In genomic region chr2:1910562-1911256, GRCh38 we compare ENCODE assay signal across 16 cellular contexts.
DNase-seq lines count a peak whose midpoint lies in the region; ATAC-seq, FAIRE-seq and TF ChIP-seq lines count a peak whose summit lies in the region.
"Had no signal": no experiment of that assay in that cellular context is flagged by ENCODE, and none has a peak within 500 bp of the region (broad histone marks: within the 10 kb centered on the region; RNA-seq: fewer than 3 reads in every experiment).

No MANE protein-coding gene starts in this region.

- no peak overlapping the region for H3K27ac ChIP-seq in heart left ventricle
- H3K27ac ChIP-seq in astrocyte (ENCODE audit: low read depth, low read length), result no peak overlapping the region
- H3K27ac ChIP-seq: gastroesophageal sphincter, HL-60, testis had no signal

- peaks cover 0 to 6% (median 0%) of the 10 kb centered on the region in 9 donors for H3K27me3 ChIP-seq in heart left ventricle
- H3K27me3 ChIP-seq in astrocyte (ENCODE audit: insufficient read depth, low read length), result no peaks in the 10 kb centered on the region
- H3K27me3 ChIP-seq: testis had no signal

- TF ChIP-seq CTCF in heart left ventricle (IDR thresholded peaks at IDR 0.05) (peak in 11 of 12 donors; percentile 40 to 64 (median 49)), astrocyte (IDR thresholded peaks at IDR 0.05; ENCODE audit: insufficient read depth, low read depth, low read length) (peak; percentile 30), omental fat pad (IDR thresholded peaks at IDR 0.05) (no peak)

- H3K27me3 Mint-ChIP-seq in astrocyte (ENCODE audit: low read depth, unreplicated experiment), result peaks cover 26% of the 10 kb centered on the region
- no peaks in the 10 kb centered on the region for H3K27me3 Mint-ChIP-seq in activated CD8-positive, alpha-beta memory T cell treated with anti-CD3 and anti-CD28 coated beads, Interleukin-2, amount 10 ng/mL, durations not matched to agents 7 days and 5 days

- H3K4me3 Mint-ChIP-seq in astrocyte (ENCODE audit: unreplicated experiment), result no peak overlapping the region
- H3K4me3 Mint-ChIP-seq in activated CD8-positive, alpha-beta memory T cell treated with anti-CD3 and anti-CD28 coated beads, Interleukin-2, amount 10 ng/mL, durations not matched to agents 7 days and 5 days, result no peak overlapping the region
- H3K4me3 Mint-ChIP-seq: activated CD8-positive, alpha-beta T cell treated with anti-CD3 and anti-CD28 coated beads for 36 hours; CD8-positive, alpha-beta memory T cell had no signal

- H3K27ac Mint-ChIP-seq in astrocyte (ENCODE audit: unreplicated experiment), result no peak overlapping the region
- no peak overlapping the region for H3K27ac Mint-ChIP-seq in activated CD8-positive, alpha-beta memory T cell treated with anti-CD3 and anti-CD28 coated beads, Interleukin-2, amount 10 ng/mL, durations not matched to agents 7 days and 5 days
- H3K27ac Mint-ChIP-seq: activated CD8-positive, alpha-beta T cell treated with anti-CD3 and anti-CD28 coated beads for 36 hours; CD8-positive, alpha-beta memory T cell had no signal

- ATAC-seq in heart left ventricle (peak in 3 of 4 donors; percentile 30 to 63 (median 59)), Right ventricle myocardium inferior (no peak), HG03139 (IDR thresholded peaks at IDR 0.05; ENCODE audit: unreplicated experiment) (no peak), omental fat pad (ENCODE audit: low FRiP score) (no peak), GM18873 (IDR thresholded peaks at IDR 0.05; ENCODE audit: low FRiP score, unreplicated experiment) (no peak)
- ATAC-seq in activated CD8-positive, alpha-beta memory T cell treated with anti-CD3 and anti-CD28 coated beads, Interleukin-2, amount 10 ng/mL, durations not matched to agents 7 days and 5 days, result no peak
- ATAC-seq: activated CD8-positive, alpha-beta T cell treated with anti-CD3 and anti-CD28 coated beads for 36 hours; gastroesophageal sphincter had no signal

- no peak overlapping the region for H2AFZ ChIP-seq in astrocyte (ENCODE audit: low read depth, low read length)

- 69 to 79% (median 72%) methylated on average over 14 of the region's 14 CpGs for WGBS in heart left ventricle, 4 donors

- FAIRE-seq in astrocyte (lab: Jason Lieb, UNC), result no peak

- H3K9ac ChIP-seq in astrocyte (ENCODE audit: low read length), result no peak overlapping the region

- H3K4me1 ChIP-seq in heart left ventricle (no peaks in the 10 kb centered on the region), astrocyte (ENCODE audit: insufficient read depth, low read length) (no peaks in the 10 kb centered on the region)
- H3K4me1 ChIP-seq: gastroesophageal sphincter, HAP-1, testis had no signal

- no peaks in the 10 kb centered on the region for H3K9me3 Mint-ChIP-seq in astrocyte (ENCODE audit: unreplicated experiment)
- H3K9me3 Mint-ChIP-seq in activated CD8-positive, alpha-beta memory T cell treated with anti-CD3 and anti-CD28 coated beads, Interleukin-2, amount 10 ng/mL, durations not matched to agents 7 days and 5 days (ENCODE audit: low read depth), result no peaks in the 10 kb centered on the region
- H3K9me3 Mint-ChIP-seq: activated CD8-positive, alpha-beta T cell treated with anti-CD3 and anti-CD28 coated beads for 36 hours had no signal

- H3K4me1 Mint-ChIP-seq in astrocyte (ENCODE audit: low read depth, unreplicated experiment), result peaks cover 5% of the 10 kb centered on the region
- no peaks in the 10 kb centered on the region for H3K4me1 Mint-ChIP-seq in activated CD8-positive, alpha-beta memory T cell treated with anti-CD3 and anti-CD28 coated beads, Interleukin-2, amount 10 ng/mL, durations not matched to agents 7 days and 5 days
- H3K4me1 Mint-ChIP-seq: CD8-positive, alpha-beta memory T cell had no signal

- DNase-seq in heart left ventricle, result no peak
- no peak for DNase-seq in Right ventricle myocardium inferior (ENCODE audit: missing footprints)
- DNase-seq in astrocyte (ENCODE audit: low read depth), result no peak
- DNase-seq in left kidney (ENCODE audit: low read depth, low spot score), result peak; percentile 54
- no peak for DNase-seq in activated CD8-positive, alpha-beta memory T cell treated with anti-CD3 and anti-CD28 coated beads, Interleukin-2, amount 10 ng/mL, durations not matched to agents 7 days and 5 days
- DNase-seq in omental fat pad (ENCODE audit: low spot score), result no peak
- DNase-seq: activated CD8-positive, alpha-beta T cell treated with anti-CD3 and anti-CD28 coated beads for 36 hours; CD8-positive, alpha-beta memory T cell; NCI-H2029 treated with DMSO at 0.1 percent for 48 hours; stimulated activated CD4-positive, alpha-beta T cell treated with anti-CD3 and anti-CD28 coated beads, Interleukin-4, amount 100 ng/mL, for 1 hour; testis had no signal

- no peak for TF ChIP-seq POLR2A in heart left ventricle (IDR thresholded peaks at IDR 0.05)

- H3K36me3 ChIP-seq in heart left ventricle, result no peaks in the 10 kb centered on the region
- H3K36me3 ChIP-seq in astrocyte (ENCODE audit: insufficient read depth, low read length), result no peaks in the 10 kb centered on the region
- H3K36me3 ChIP-seq: gastroesophageal sphincter, HAP-1 had no signal

- H3K79me2 ChIP-seq in astrocyte (ENCODE audit: insufficient read depth, low read length), result no peaks in the 10 kb centered on the region

- intact Hi-C loops in heart left ventricle (cut with DNase I), result loop anchor here in 9 of 10 donors (1.0 to 10.0 kb wide), 8 partner anchors 194 to 384 kb away; no protein-coding TSS in a partner anchor
- intact Hi-C loops in Right ventricle myocardium inferior (cut with DNase I), result loop anchor here (5.0 kb wide), 1 partner anchor 382 kb away; no protein-coding TSS in a partner anchor

- no peaks in the 10 kb centered on the region for H3K36me3 Mint-ChIP-seq in astrocyte (ENCODE audit: low read depth, unreplicated experiment)
- H3K36me3 Mint-ChIP-seq in activated CD8-positive, alpha-beta memory T cell treated with anti-CD3 and anti-CD28 coated beads, Interleukin-2, amount 10 ng/mL, durations not matched to agents 7 days and 5 days, result no peaks in the 10 kb centered on the region
- H3K36me3 Mint-ChIP-seq: CD8-positive, alpha-beta memory T cell had no signal

- CTCF ChIA-PET in activated CD8-positive, alpha-beta memory T cell treated with anti-CD3 and anti-CD28 coated beads, Interleukin-2, amount 10 ng/mL, durations not matched to agents 7 days and 5 days (lab: Charles Lee), result no interaction called here

- H3K4me2 ChIP-seq in astrocyte (ENCODE audit: low read length), result no peak overlapping the region

- no peak overlapping the region for H3K4me3 ChIP-seq in heart left ventricle
- H3K4me3 ChIP-seq in astrocyte (ENCODE audit: insufficient read depth, low read depth, low read length), result no peak overlapping the region
- H3K4me3 ChIP-seq: gastroesophageal sphincter, HAP-1, testis had no signal

- no peaks in the 10 kb centered on the region for H4K20me1 ChIP-seq in astrocyte (ENCODE audit: insufficient read depth, low read length)

- no peaks in the 10 kb centered on the region for H3K9me3 ChIP-seq in heart left ventricle
- H3K9me3 ChIP-seq in astrocyte (ENCODE audit: insufficient read depth, low read depth, low read length), result no peaks in the 10 kb centered on the region
- H3K9me3 ChIP-seq: gastroesophageal sphincter, HAP-1, testis had no signal

Comparison
In these comparisons a context has a peak if more than half of its experiments do, and no peak if none do; other contexts are left out.
1. ATAC-seq: peak in heart left ventricle (3 of 4); none in Right ventricle myocardium inferior (single experiment), activated CD8-positive, alpha-beta memory T cell treated with anti-CD3 and anti-CD28 coated beads, Interleukin-2, amount 10 ng/mL, durations not matched to agents 7 days and 5 days (single experiment), HG03139 (single experiment), omental fat pad (single experiment) and GM18873 (single experiment).
2. CTCF ChIP-seq: peak in heart left ventricle (11 of 12) and astrocyte (single experiment); none in omental fat pad (0 of 3).